In genomic region chr2:97911922-97912575, GRCh38 we compare ENCODE assay signal across 22 cellular contexts.
A peak's percentile ranks its signal among the peaks of the same experiment; 100 is the strongest.
DNase-seq lines count a peak whose midpoint lies in the region; ATAC-seq, FAIRE-seq and TF ChIP-seq lines count a peak whose summit lies in the region.
"Had no signal": no experiment of that assay in that cellular context is flagged by ENCODE, and none has a peak within 500 bp of the region (broad histone marks: within the 10 kb centered on the region; RNA-seq: fewer than 3 reads in every experiment).

No MANE protein-coding gene starts in this region.

- H3K27ac Mint-ChIP-seq in activated B cell treated with CpG ODN at 0.5 μM for 24 hours = peak overlapping the region; percentile 82
- H3K27ac Mint-ChIP-seq in stimulated activated effector memory CD8-positive, alpha-beta T cell treated with anti-CD3 and anti-CD28 coated beads, Interleukin-12 subunit alpha, Interleukin-12 subunit beta, amount 100 ng/mL, for 72 hours = no peak overlapping the region
- H3K27ac Mint-ChIP-seq: activated naive CD8-positive, alpha-beta T cell treated with anti-CD3 and anti-CD28 coated beads, Interleukin-2, amount 10 ng/mL, durations not matched to agents 7 days and 5 days had no signal

- peak overlapping the region; percentile 23 for H3K27ac ChIP-seq in ACC112 (ENCODE audit: low read depth, low read length)
- H3K27ac ChIP-seq: C4-2B, uterus had no signal

- peaks cover 25% of the 10 kb centered on the region for H3K36me3 Mint-ChIP-seq in activated B cell treated with CpG ODN at 0.5 μM for 24 hours (ENCODE audit: low read depth)
- no peaks in the 10 kb centered on the region for H3K36me3 Mint-ChIP-seq in stimulated activated effector memory CD8-positive, alpha-beta T cell treated with anti-CD3 and anti-CD28 coated beads, Interleukin-12 subunit alpha, Interleukin-12 subunit beta, amount 100 ng/mL, for 72 hours

- no peaks in the 10 kb centered on the region for H3K27me3 ChIP-seq in ACC112 (ENCODE audit: insufficient read depth, low read length)
- H3K27me3 ChIP-seq in HAP-1 (ENCODE audit: low read depth) = no peaks in the 10 kb centered on the region
- H3K27me3 ChIP-seq: uterus had no signal

- in situ Hi-C loops in HAP-1 (cut with MboI; ENCODE audit: low sequenced_read_pairs) = no loop called here

- TF ChIP-seq CTCF in activated B cell treated with CpG ODN at 0.5 μM for 24 hours (IDR thresholded peaks at IDR 0.05) = no peak

- peak; percentile 44 for FAIRE-seq in GM12892 (lab: Jason Lieb, UNC)
- FAIRE-seq: endothelial cell of umbilical vein, frontal cortex had no signal

- H3K9me3 ChIP-seq in HAP-1 = no peaks in the 10 kb centered on the region
- H3K9me3 ChIP-seq: uterus had no signal

- ATAC-seq in activated B cell treated with CpG ODN at 0.5 μM for 24 hours (ENCODE audit: low read depth) (no peak), left colon (peak; percentile 95)
- no peak for ATAC-seq in stimulated activated effector memory CD8-positive, alpha-beta T cell treated with anti-CD3 and anti-CD28 coated beads, Interleukin-12 subunit alpha, Interleukin-12 subunit beta, amount 100 ng/mL, for 72 hours
- ATAC-seq: PC-3 had no signal

- H3K9me3 Mint-ChIP-seq in activated B cell treated with CpG ODN at 0.5 μM for 24 hours = peaks cover 1% of the 10 kb centered on the region
- H3K9me3 Mint-ChIP-seq in stimulated activated effector memory CD8-positive, alpha-beta T cell treated with anti-CD3 and anti-CD28 coated beads, Interleukin-12 subunit alpha, Interleukin-12 subunit beta, amount 100 ng/mL, for 72 hours = no peaks in the 10 kb centered on the region

- peak overlapping the region; percentile 67 for H3K4me3 Mint-ChIP-seq in activated B cell treated with CpG ODN at 0.5 μM for 24 hours
- H3K4me3 Mint-ChIP-seq in stimulated activated effector memory CD8-positive, alpha-beta T cell treated with anti-CD3 and anti-CD28 coated beads, Interleukin-12 subunit alpha, Interleukin-12 subunit beta, amount 100 ng/mL, for 72 hours = no peak overlapping the region
- H3K4me3 Mint-ChIP-seq: activated naive CD8-positive, alpha-beta T cell treated with anti-CD3 and anti-CD28 coated beads, Interleukin-2, amount 10 ng/mL, durations not matched to agents 7 days and 5 days had no signal

- intact Hi-C loops in activated B cell treated with CpG ODN at 0.5 μM for 24 hours (cut with micrococcal nuclease) = loop anchor here (1.0 kb wide), 3 partner anchors 21 to 100 kb away; partner anchors contain the start of gene TMEM131
- intact Hi-C loops in left colon (cut with DNase I, micrococcal nuclease) = no loop called here

- no peak overlapping the region for H2AFZ ChIP-seq in ACC112 (ENCODE audit: low read length, unreplicated experiment)

- POLR2A ChIA-PET in activated B cell treated with CpG ODN at 0.5 μM for 24 hours (lab: Charles Lee) = interaction anchor here (0.5 to 2.5 kb wide), 15 partner anchors 8 to 370 kb away, joined by 3 to 10 read pairs (median 5); partner anchors contain the start of gene TMEM131

- DNase-seq in GM12892 (ENCODE audit: insufficient read length) = no peak
- no peak for DNase-seq in activated B cell treated with CpG ODN at 0.5 μM for 24 hours
- no peak for DNase-seq in left colon
- no peak for DNase-seq in HAP-1 (ENCODE audit: low spot score in 2 of 2)
- DNase-seq in effector CD4-positive, alpha-beta T cell = no peak
- DNase-seq in stimulated activated effector memory CD8-positive, alpha-beta T cell treated with anti-CD3 and anti-CD28 coated beads, Interleukin-12 subunit alpha, Interleukin-12 subunit beta, amount 100 ng/mL, for 72 hours (ENCODE audit: low spot score in 2 of 2) = no peak
- no peak for DNase-seq in SKM-1 treated with dmso at 0.1 percent for 144 hours (lab: John Stamatoyannopoulos, UW; ENCODE audit: unreplicated experiment)
- DNase-seq: activated naive CD8-positive, alpha-beta T cell treated with anti-CD3 and anti-CD28 coated beads, Interleukin-2, amount 10 ng/mL, durations not matched to agents 7 days and 5 days; cortex of kidney; kidney glomerular epithelial cell; NCI-H1436; NCI-H2171 treated with DMSO at 0.1 percent for 48 hours; NCI-H748 treated with DMSO at 0.1 percent for 48 hours; PC-3; stimulated activated CD4-positive, alpha-beta T cell treated with anti-CD3 and anti-CD28 coated beads, Interleukin-12 subunit alpha, Interleukin-12 subunit beta, amount 100 ng/mL, for 4 hours; stimulated activated CD8-positive, alpha-beta memory T cell treated with anti-CD3 and anti-CD28 coated beads, Interleukin-4, amount 100 ng/mL, for 48 hours; T-helper 9 cell; uterus had no signal

- H3K4me1 Mint-ChIP-seq in activated B cell treated with CpG ODN at 0.5 μM for 24 hours = peaks cover 96% of the 10 kb centered on the region
- H3K4me1 Mint-ChIP-seq in stimulated activated effector memory CD8-positive, alpha-beta T cell treated with anti-CD3 and anti-CD28 coated beads, Interleukin-12 subunit alpha, Interleukin-12 subunit beta, amount 100 ng/mL, for 72 hours = peaks cover 33% of the 10 kb centered on the region

- CTCF ChIA-PET in activated B cell treated with CpG ODN at 0.5 μM for 24 hours (lab: Charles Lee) = interaction anchor here (0.9 kb wide), 1 partner anchor 83 kb away, joined by 3 read pairs; no protein-coding TSS in a partner anchor

- H3K27me3 Mint-ChIP-seq in activated B cell treated with CpG ODN at 0.5 μM for 24 hours = no peaks in the 10 kb centered on the region
- H3K27me3 Mint-ChIP-seq: activated naive CD8-positive, alpha-beta T cell treated with anti-CD3 and anti-CD28 coated beads, Interleukin-2, amount 10 ng/mL, durations not matched to agents 7 days and 5 days had no signal

- peaks cover 16% of the 10 kb centered on the region for H3K4me1 ChIP-seq in ACC112 (ENCODE audit: control insufficient read depth, insufficient read depth, low read length, unreplicated experiment)
- H3K4me1 ChIP-seq in HAP-1 = no peaks in the 10 kb centered on the region
- H3K4me1 ChIP-seq: uterus had no signal

- no peak overlapping the region; the same call in 1 of the 2 replicates for H3K4me3 ChIP-seq in ACC112 (ENCODE audit: low read depth, low read length)
- H3K4me3 ChIP-seq in HAP-1 = no peak overlapping the region
- H3K4me3 ChIP-seq: uterus had no signal

- peaks cover 13% of the 10 kb centered on the region for H3K79me2 ChIP-seq in ACC112 (ENCODE audit: control insufficient read depth, insufficient read depth, low read length, unreplicated experiment)

- peaks cover 7% of the 10 kb centered on the region; the same call in 1 of the 2 replicates for H3K36me3 ChIP-seq in ACC112 (ENCODE audit: insufficient read depth, low read length)
- no peaks in the 10 kb centered on the region for H3K36me3 ChIP-seq in HAP-1 (replicated peaks)
- H3K36me3 ChIP-seq: uterus had no signal

- TF ChIP-seq POLR2A in GM12892 (IDR thresholded peaks at IDR 0.05; ENCODE audit: low read depth, low read length) = no peak
